ENCODE assay signal across 1 cellular context in the genomic region with DNA sequence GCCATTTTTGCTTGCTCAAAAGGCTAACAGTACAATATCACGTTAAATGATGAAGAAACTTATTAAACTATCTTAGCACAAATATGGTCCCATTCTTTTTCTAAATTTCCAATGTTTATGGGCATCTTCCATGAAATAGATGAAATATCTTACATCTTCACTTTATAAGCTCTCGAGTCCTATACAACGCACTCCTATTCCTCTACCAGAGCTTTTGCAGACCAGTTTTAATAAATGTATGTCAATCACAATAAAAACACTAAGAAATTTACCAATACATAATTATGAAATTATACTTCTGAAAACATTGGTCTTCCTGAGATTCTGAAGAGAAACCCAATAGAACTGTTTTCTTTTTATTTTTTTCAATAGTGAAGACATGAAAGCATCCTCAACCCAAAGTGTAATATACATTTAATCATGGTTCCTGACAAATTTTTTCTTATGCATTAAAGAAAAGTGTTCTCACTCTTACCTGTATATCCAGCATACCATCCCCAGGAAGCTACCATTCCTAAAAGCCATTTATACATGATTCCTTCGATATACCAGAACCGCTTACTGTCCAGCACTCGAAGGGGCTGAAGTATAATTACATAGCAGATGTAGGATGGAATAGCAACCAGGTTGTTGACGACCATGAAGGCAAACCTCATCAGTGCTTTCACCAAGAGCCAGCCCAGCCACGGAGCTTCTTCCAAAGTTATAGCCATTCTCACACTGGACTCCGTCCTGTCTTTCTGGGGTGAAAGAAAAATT.
TF ChIP-seq lines count a peak whose summit lies in the region.

No MANE protein-coding gene starts in this region.

TF ChIP-seq in H1, 55 proteins besides CTCF, POLR2A, EP300 and RAD21:
- no peak for TF ChIP-seq SUZ12 (IDR thresholded peaks at IDR 0.05; ENCODE audit: low read length)
- no peak for TF ChIP-seq MAX (IDR thresholded peaks at IDR 0.05)
- no peak for TF ChIP-seq ZNF274 (IDR thresholded peaks at IDR 0.05; ENCODE audit: borderline replicate concordance, extremely low read depth, low read length)
- TF ChIP-seq HDAC6 (IDR thresholded peaks at IDR 0.05; ENCODE audit: low read depth, low read length): no peak
- no peak for TF ChIP-seq YY1 (IDR thresholded peaks at IDR 0.05; ENCODE audit: low read depth, low read length)
